In the genomic region with DNA sequence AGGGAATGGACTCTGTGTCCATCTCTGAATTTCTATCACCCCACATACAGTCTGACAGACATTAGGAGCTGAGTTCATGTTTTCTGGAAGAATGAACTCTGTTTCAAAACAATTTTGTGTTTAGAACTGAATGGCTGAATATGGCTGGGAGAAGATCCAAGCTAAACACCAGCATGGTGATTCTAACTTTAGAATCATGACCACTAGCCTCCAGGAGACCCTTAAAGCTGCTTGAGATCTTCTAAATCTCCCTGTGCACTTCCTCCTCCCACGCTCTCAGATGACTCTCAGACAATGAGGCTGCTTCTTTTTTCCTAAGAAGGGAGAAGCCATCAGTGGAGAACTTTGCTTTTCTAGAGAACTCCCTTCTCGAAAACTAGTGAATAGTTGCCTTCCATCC, we compare ENCODE assay signal across 25 cellular contexts.
DNase-seq lines count a peak whose midpoint lies in the region; ATAC-seq, FAIRE-seq and TF ChIP-seq lines count a peak whose summit lies in the region.
"Had no signal": no experiment of that assay in that cellular context is flagged by ENCODE, and none has a peak within 500 bp of the region (broad histone marks: within the 10 kb centered on the region; RNA-seq: fewer than 3 reads in every experiment).

No MANE protein-coding gene starts in this region.

- H4K20me1 ChIP-seq in astrocyte (ENCODE audit: insufficient read depth, low read length) = no peaks in the 10 kb centered on the region
- no peaks in the 10 kb centered on the region for H4K20me1 ChIP-seq in OCI-LY7 (ENCODE audit: insufficient read depth, low read length)

- H3K4me1 ChIP-seq in right atrium auricular region (no peaks in the 10 kb centered on the region), astrocyte (ENCODE audit: insufficient read depth, low read length) (peaks cover 12% of the 10 kb centered on the region), OCI-LY7 (ENCODE audit: insufficient read depth, low read length, poor library complexity, severe bottlenecking) (no peaks in the 10 kb centered on the region)

- no TSS peak for BruUV-seq in OCI-LY7 (replicated peaks; lab: Mats Ljungman, UMichigan)

- H3K27me3 Mint-ChIP-seq in astrocyte (ENCODE audit: low read depth, unreplicated experiment) = peaks cover 3% of the 10 kb centered on the region
- H3K27me3 Mint-ChIP-seq: B cell had no signal

- H3K27me3 ChIP-seq in right atrium auricular region = no peaks in the 10 kb centered on the region
- no peaks in the 10 kb centered on the region for H3K27me3 ChIP-seq in astrocyte (ENCODE audit: insufficient read depth, low read length)

- no peaks in the 10 kb centered on the region for H3K9me2 ChIP-seq in OCI-LY7 (ENCODE audit: insufficient read depth, low read length)

- H3K36me3 Mint-ChIP-seq in astrocyte (ENCODE audit: low read depth, unreplicated experiment) = no peaks in the 10 kb centered on the region
- H3K36me3 Mint-ChIP-seq: CD8-positive, alpha-beta T cell had no signal

- POLR2A ChIA-PET in OCI-LY7 (lab: Charles Lee) = interaction anchor here (0.6 to 0.7 kb wide), 2 partner anchors 42 to 445 kb away, joined by 3 read pairs; no protein-coding TSS in a partner anchor

- H3K4me3 ChIP-seq in right atrium auricular region (no peak overlapping the region), astrocyte (ENCODE audit: insufficient read depth, low read depth, low read length) (no peak overlapping the region), fibroblast of mammary gland (ENCODE audit: control insufficient read depth, low read depth, low read length) (no peak overlapping the region), OCI-LY7 (ENCODE audit: low read depth, low read length, poor library complexity, severe bottlenecking) (no peak overlapping the region)
- H3K4me3 ChIP-seq: K562 had no signal

- H3K4me2 ChIP-seq in astrocyte (ENCODE audit: low read length) (peak overlapping the region; percentile 27), OCI-LY7 (ENCODE audit: low read length) (no peak overlapping the region)

- H3K4me3 Mint-ChIP-seq in astrocyte (ENCODE audit: unreplicated experiment) = no peak overlapping the region
- H3K4me3 Mint-ChIP-seq: B cell; CD8-positive, alpha-beta T cell had no signal

- CTCF ChIA-PET in OCI-LY7 (lab: Charles Lee; ENCODE audit: unreplicated experiment) = no interaction called here

- FAIRE-seq in astrocyte (lab: Jason Lieb, UNC) = no peak
- FAIRE-seq: GM12892, H1, HTR-8/SVneo, RCC 7860 had no signal

- H3K9ac ChIP-seq in astrocyte (ENCODE audit: low read length) = no peak overlapping the region

- TF ChIP-seq CTCF in right atrium auricular region (IDR thresholded peaks at IDR 0.05) (no peak), astrocyte (IDR thresholded peaks at IDR 0.05; ENCODE audit: insufficient read depth, low read depth, low read length) (no peak), fibroblast of mammary gland (conservative IDR thresholded peaks at IDR 0.05; ENCODE audit: control insufficient read depth, insufficient read depth, low read depth, low read length) (no peak), OCI-LY7 (conservative IDR thresholded peaks at IDR 0.05; ENCODE audit: low read length) (no peak)

- ATAC-seq in Right ventricle myocardium superior (ENCODE audit: poor library complexity) = peak; percentile 33
- ATAC-seq: CD8-positive, alpha-beta T cell; K562 had no signal

- H3K27ac Mint-ChIP-seq in astrocyte (ENCODE audit: unreplicated experiment) = no peak overlapping the region
- H3K27ac Mint-ChIP-seq: B cell; CD8-positive, alpha-beta T cell had no signal

- H3K79me2 ChIP-seq in astrocyte (ENCODE audit: insufficient read depth, low read length) (no peaks in the 10 kb centered on the region), OCI-LY7 (ENCODE audit: insufficient read depth, low read depth, low read length) (no peaks in the 10 kb centered on the region)

- H3K9me3 Mint-ChIP-seq in astrocyte (ENCODE audit: unreplicated experiment) = peaks cover 5% of the 10 kb centered on the region
- H3K9me3 Mint-ChIP-seq: CD8-positive, alpha-beta T cell had no signal

- H3K4me1 Mint-ChIP-seq in astrocyte (ENCODE audit: low read depth, unreplicated experiment) = no peaks in the 10 kb centered on the region
- H3K4me1 Mint-ChIP-seq: B cell had no signal

- H2AFZ ChIP-seq in astrocyte (ENCODE audit: low read depth, low read length) = no peak overlapping the region
- H2AFZ ChIP-seq in OCI-LY7 (ENCODE audit: low read length) = no peak overlapping the region

- no peak overlapping the region for H3K27ac ChIP-seq in right atrium auricular region
- peak overlapping the region; percentile 34 for H3K27ac ChIP-seq in astrocyte (ENCODE audit: low read depth, low read length)
- H3K27ac ChIP-seq in OCI-LY7 (ENCODE audit: low read depth, low read length, poor library complexity, severe bottlenecking) = no peak overlapping the region
- H3K27ac ChIP-seq: 22Rv1, C4-2B had no signal

- no peaks in the 10 kb centered on the region for H3K36me3 ChIP-seq in right atrium auricular region
- no peaks in the 10 kb centered on the region for H3K36me3 ChIP-seq in astrocyte (ENCODE audit: insufficient read depth, low read length)
- H3K36me3 ChIP-seq in OCI-LY7 (ENCODE audit: insufficient read depth, low read length) = no peaks in the 10 kb centered on the region

- intact Hi-C loops in Right ventricle myocardium superior (cut with DNase I) (no loop called here), OCI-LY7 (cut with micrococcal nuclease; ENCODE audit: unreplicated experiment) (no loop called here)

- no peaks in the 10 kb centered on the region for H3K9me3 ChIP-seq in right atrium auricular region
- H3K9me3 ChIP-seq in astrocyte (ENCODE audit: insufficient read depth, low read depth, low read length) = no peaks in the 10 kb centered on the region
- no peaks in the 10 kb centered on the region for H3K9me3 ChIP-seq in OCI-LY7 (ENCODE audit: low read length)

- no peak for DNase-seq in Right ventricle myocardium superior
- no peak for DNase-seq in right atrium auricular region (ENCODE audit: low spot score)
- DNase-seq in astrocyte (ENCODE audit: low read depth) = peak; percentile 42
- DNase-seq in fibroblast of mammary gland (ENCODE audit: low read depth) = peak; percentile 25
- peak; percentile 51 for DNase-seq in smooth muscle cell of the brain vasculature (ENCODE audit: low read depth, low spot score)
- no peak for DNase-seq in COLO668 (lab: John Stamatoyannopoulos, UW; ENCODE audit: unreplicated experiment)
- no peak for DNase-seq in OCI-LY7 (ENCODE audit: low spot score)
- DNase-seq in D341Med (ENCODE audit: low spot score) = no peak
- DNase-seq: CD8-positive, alpha-beta T cell; DMS79 treated with DMSO at 0.1 percent for 48 hours; HCEC 1CT; MV-4-11; NCI-H1105; NCI-H146; NCI-H1930; NCI-H446; NCI-H524 treated with DMSO at 0.1 percent for 48 hours had no signal

Comparison
In these comparisons a context has a peak if more than half of its experiments do, and no peak if none do; other contexts are left out.
1. DNase-seq: peak in astrocyte (single experiment), fibroblast of mammary gland (single experiment) and smooth muscle cell of the brain vasculature (single experiment); none in Right ventricle myocardium superior (single experiment), right atrium auricular region (single experiment), COLO668 (single experiment), OCI-LY7 (single experiment) and D341Med (single experiment).